ENCODE assay signal across 9 cellular contexts in the genomic region with DNA sequence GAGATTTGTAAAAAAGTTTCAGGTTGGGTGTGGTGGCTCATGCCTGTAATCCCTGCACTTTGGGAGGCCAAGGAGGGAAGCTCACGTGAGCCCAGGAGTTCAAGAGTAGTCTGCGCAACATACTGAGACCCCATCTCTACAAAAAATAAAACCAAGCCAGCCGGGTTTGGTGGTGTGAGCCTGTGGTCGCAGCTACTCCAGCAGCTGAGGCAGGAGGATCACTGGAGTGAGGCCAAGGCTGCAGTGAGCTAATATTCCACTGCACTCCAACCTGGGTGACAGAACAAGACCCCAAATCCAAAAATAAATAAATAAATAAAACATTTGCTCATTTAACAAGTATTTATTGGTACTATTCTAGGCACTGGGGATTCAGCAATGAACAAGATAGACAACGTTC. TPM values are rescaled to one million over a fixed set of nuclear protein-coding genes. Genes with fewer than 3 reads are reported as not detected.
DNase-seq lines count a peak whose midpoint lies in the region; ATAC-seq, FAIRE-seq and TF ChIP-seq lines count a peak whose summit lies in the region.
"Had no signal": no experiment of that assay in that cellular context is flagged by ENCODE, and none has a peak within 500 bp of the region (broad histone marks: within the 10 kb centered on the region; RNA-seq: fewer than 3 reads in every experiment).

No MANE protein-coding gene starts in this region.

- no peak for TF ChIP-seq POLR2A in A549 (IDR thresholded peaks at IDR 0.05; ENCODE audit: low read length)

- H3K4me2 ChIP-seq in A549 = peak overlapping the region; percentile 94
- peak overlapping the region; percentile 99 for H3K4me2 ChIP-seq in GM23248 (ENCODE audit: unreplicated experiment)
- H3K4me2 ChIP-seq in mesendoderm (ENCODE audit: low read length) = no peak overlapping the region

- H3K4me1 ChIP-seq in A549 (peaks cover 25% of the 10 kb centered on the region), GM23248 (ENCODE audit: insufficient read depth) (peaks cover 25% of the 10 kb centered on the region), mesendoderm (ENCODE audit: control insufficient read depth, low read depth, low read length) (no peaks in the 10 kb centered on the region)

- WGBS in A549 (ENCODE audit: missing lambda C conversion rate) = 84% methylated on average over 5 of the region's 5 CpGs
- 51 to 55% methylated on average over 5 of the region's 5 CpGs for WGBS in GM23248 (ENCODE audit: low coverage in 1 of 2, low lambda C conversion rate in 2 of 2, missing lambda C conversion rate in 2 of 2), 2 experiments
- no CpG with 5 or more reads among the region's 5 CpGs for whole genome bisulfite sequencing in mesendoderm (ENCODE audit: extremely low coverage, insufficient coverage, low lambda C conversion rate)

- no peak overlapping the region for H2BK120ac ChIP-seq in mesendoderm (ENCODE audit: low read depth, low read length)

- peak overlapping the region; percentile 99 for H3K4me3 Mint-ChIP-seq in activated CD8-positive, alpha-beta T cell treated with anti-CD3 and anti-CD28 coated beads, Interleukin-2, amount 10 ng/mL, durations not matched to agents 7 days and 5 days

- H3K36me3 ChIP-seq in GM23248 (ENCODE audit: low read depth) (peaks cover 24% of the 10 kb centered on the region), mesendoderm (ENCODE audit: control insufficient read depth, insufficient read depth, low read length) (no peaks in the 10 kb centered on the region)

- H2BK5ac ChIP-seq in mesendoderm (ENCODE audit: low read length) = no peak overlapping the region

- no peak overlapping the region for H2AFZ ChIP-seq in GM23248

- in situ Hi-C loops in GM23248 (cut with MboI) = no loop called here

- TF ChIP-seq RAD21 in A549 (conservative IDR thresholded peaks at IDR 0.05 in 1 of 2, IDR thresholded peaks at IDR 0.05 in 1 of 2) = no peak

- DNase-seq in A549 (ENCODE audit: low read depth in 1 of 2, low spot score in 1 of 2) (no peak), GM23248 (no peak), mesendoderm (no peak), MV-4-11 (lab: John Stamatoyannopoulos, UW) (no peak), NCI-H1092 (lab: John Stamatoyannopoulos, UW) (no peak)
- no peak for DNase-seq in activated CD8-positive, alpha-beta T cell treated with anti-CD3 and anti-CD28 coated beads, Interleukin-2, amount 10 ng/mL, durations not matched to agents 7 days and 5 days
- DNase-seq in stimulated activated naive CD4-positive, alpha-beta T cell (lab: John Stamatoyannopoulos, UW) = no peak
- DNase-seq: dorsolateral prefrontal cortex had no signal

- no peaks in the 10 kb centered on the region for H3K9me3 Mint-ChIP-seq in activated CD8-positive, alpha-beta T cell treated with anti-CD3 and anti-CD28 coated beads, Interleukin-2, amount 10 ng/mL, durations not matched to agents 7 days and 5 days (ENCODE audit: insufficient read depth)

- peaks cover 36% of the 10 kb centered on the region for H3F3A ChIP-seq in GM23248 (ENCODE audit: insufficient read depth)

- POLR2A ChIA-PET in A549 (lab: Yijun Ruan, JAX) = no interaction called here
- POLR2A ChIA-PET in activated CD8-positive, alpha-beta T cell treated with anti-CD3 and anti-CD28 coated beads, Interleukin-2, amount 10 ng/mL, durations not matched to agents 7 days and 5 days (lab: Charles Lee) = interaction anchor here (2.7 to 4.4 kb wide), 3 partner anchors 8 to 29 kb away, joined by 16 to 49 read pairs (median 18); a partner anchor contains a TSS

- CTCF ChIA-PET in A549 (lab: Yijun Ruan, JAX) = interaction anchor here (1.1 to 1.9 kb wide), 3 partner anchors 8 to 34 kb away, joined by 3 to 11 read pairs (median 3); a partner anchor contains a TSS
- CTCF ChIA-PET in activated CD8-positive, alpha-beta T cell treated with anti-CD3 and anti-CD28 coated beads, Interleukin-2, amount 10 ng/mL, durations not matched to agents 7 days and 5 days (lab: Charles Lee) = interaction anchor here (1.3 to 10.3 kb wide), 3 partner anchors 10 to 99 kb away, joined by 3 to 101 read pairs (median 6); a partner anchor contains a TSS

- TF ChIP-seq EP300 in A549 (IDR thresholded peaks at IDR 0.05) = no peak

- H3K18ac ChIP-seq in mesendoderm (ENCODE audit: low read length) = no peak overlapping the region

- ATAC-seq in A549 (no peak), GM18858 (IDR thresholded peaks at IDR 0.05; ENCODE audit: unreplicated experiment) (no peak)
- ATAC-seq in activated CD8-positive, alpha-beta T cell treated with anti-CD3 and anti-CD28 coated beads, Interleukin-2, amount 10 ng/mL, durations not matched to agents 7 days and 5 days = no peak

- H3K27me3 ChIP-seq in GM23248 (replicated peaks; ENCODE audit: insufficient read depth) (no peaks in the 10 kb centered on the region), mesendoderm (ENCODE audit: insufficient read depth, low read length, poor library complexity) (no peaks in the 10 kb centered on the region)
- H3K27me3 ChIP-seq: dorsolateral prefrontal cortex had no signal

- TF ChIP-seq CTCF in A549 (IDR thresholded peaks at IDR 0.05) = no peak

- H3K27ac Mint-ChIP-seq in activated CD8-positive, alpha-beta T cell treated with anti-CD3 and anti-CD28 coated beads, Interleukin-2, amount 10 ng/mL, durations not matched to agents 7 days and 5 days = peak overlapping the region; percentile 62

- peaks cover 42% of the 10 kb centered on the region for H3K36me3 Mint-ChIP-seq in activated CD8-positive, alpha-beta T cell treated with anti-CD3 and anti-CD28 coated beads, Interleukin-2, amount 10 ng/mL, durations not matched to agents 7 days and 5 days (ENCODE audit: low read depth)

- H3K27ac ChIP-seq in A549 = no peak overlapping the region
- 0 out of 2 replicates have a peak overlapping the region, but pooled peaks have one; percentile 72 for H3K27ac ChIP-seq in GM23248
- H3K27ac ChIP-seq in mesendoderm (ENCODE audit: low read depth, low read length) = no peak overlapping the region

- no peak for FAIRE-seq in A549 (lab: Jason Lieb, UNC)

- no peak overlapping the region for H3K56ac ChIP-seq in mesendoderm (ENCODE audit: low read length)

- H2AK5ac ChIP-seq in mesendoderm (ENCODE audit: low read length) = no peak overlapping the region

- H4K8ac ChIP-seq in mesendoderm (ENCODE audit: low read depth, low read length) = no peak overlapping the region

- H3K4me3 ChIP-seq in A549 = no peak overlapping the region
- H3K4me3 ChIP-seq in GM23248 = peak overlapping the region; percentile 83
- no peak overlapping the region for H3K4me3 ChIP-seq in mesendoderm (ENCODE audit: low read length)

- H3K9me3 ChIP-seq in A549 (no peaks in the 10 kb centered on the region), GM23248 (ENCODE audit: low read depth) (no peaks in the 10 kb centered on the region)

- H3K27me3 Mint-ChIP-seq in activated CD8-positive, alpha-beta T cell treated with anti-CD3 and anti-CD28 coated beads, Interleukin-2, amount 10 ng/mL, durations not matched to agents 7 days and 5 days (ENCODE audit: low read depth) = no peaks in the 10 kb centered on the region

- no peak overlapping the region for H2BK15ac ChIP-seq in mesendoderm (replicated peaks; ENCODE audit: low read depth)

- no peak overlapping the region for H3K4ac ChIP-seq in mesendoderm (ENCODE audit: low read depth, low read length)

- no peak overlapping the region for H3K23ac ChIP-seq in mesendoderm (ENCODE audit: low read length)

- H4K20me1 ChIP-seq in GM23248 (ENCODE audit: insufficient read depth) = no peaks in the 10 kb centered on the region

- H3K9me2 ChIP-seq in GM23248 (ENCODE audit: insufficient read depth) = no peaks in the 10 kb centered on the region

- peaks cover 53% of the 10 kb centered on the region for H3K4me1 Mint-ChIP-seq in activated CD8-positive, alpha-beta T cell treated with anti-CD3 and anti-CD28 coated beads, Interleukin-2, amount 10 ng/mL, durations not matched to agents 7 days and 5 days (ENCODE audit: low read depth)

- H3K79me1 ChIP-seq in mesendoderm (ENCODE audit: low read length) = peaks cover 12% of the 10 kb centered on the region

- peak overlapping the region; percentile 87 for H3K9ac ChIP-seq in GM23248
- H3K9ac ChIP-seq in mesendoderm (ENCODE audit: low read length) = peak overlapping the region; percentile 40

- peaks cover 97% of the 10 kb centered on the region for H3K79me2 ChIP-seq in GM23248 (ENCODE audit: insufficient read depth)
- peaks cover 24% of the 10 kb centered on the region for H3K79me2 ChIP-seq in mesendoderm (ENCODE audit: control insufficient read depth, insufficient read depth, low read length)

- no peak overlapping the region for H4K5ac ChIP-seq in mesendoderm (ENCODE audit: low read length)

RNA-seq across cellular contexts. Expression of a gene that starts 1.5 kb away (rescaled TPM):
- polyA plus RNA-seq in A549 (2011; rRNA removed) (67.2 and 75.4 TPM in 2 replicates), A549 (2017; fragmentation: RNase III; extraction: RNeasy Plus Mini Kit Qiagen cat#74134 plus additional on column Dnase treatment) (75.2 to 83.1 TPM (median 80.6 TPM) in 3 replicates), GM23248 (2016; fragmentation: Nextera tagmentation; extraction: Ambion mirVana) (66.3 and 73.0 TPM in 2 replicates)
- polyA plus RNA-seq in A549 (2012; cell fraction: cytosol; rRNA removed) = 68.7 and 75.5 TPM in 2 replicates
- 17.1 and 21.1 TPM in 2 replicates for polyA plus RNA-seq in A549 (2012; cell fraction: nucleus; rRNA removed)
- 5.2 and 5.7 TPM in 2 replicates for polyA minus RNA-seq in A549 (2011; rRNA and poly(A)+ RNA removed)
- 23.1 and 26.9 TPM in 2 replicates for total RNA-seq in GM23248 (2014; rRNA removed; shearing (Covaris generic))
- 10 to 100 TPM; 33.0 to 35.3 TPM for total RNA-seq in activated CD8-positive, alpha-beta T cell treated with anti-CD3 and anti-CD28 coated beads, Interleukin-2, amount 10 ng/mL, durations not matched to agents 7 days and 5 days
- polyA plus RNA-seq in mesendoderm (2013, experiment 1 of 2) = 149 TPM
- polyA plus RNA-seq in mesendoderm (2013, experiment 2 of 2) = 149 TPM

RNA-seq across cellular contexts. Expression of a gene that starts 5.1 kb away (rescaled TPM):
- polyA plus RNA-seq in A549 (2011; rRNA removed) = 24.3 and 31.7 TPM in 2 replicates
- polyA plus RNA-seq in A549 (2012; cell fraction: cytosol; rRNA removed) = 49.3 and 68.4 TPM in 2 replicates
- 177 and 309 TPM in 2 replicates for polyA plus RNA-seq in A549 (2012; cell fraction: nucleus; rRNA removed)
- 33.9 to 44.5 TPM (median 43.0 TPM) in 3 replicates for polyA plus RNA-seq in A549 (2017; fragmentation: RNase III; extraction: RNeasy Plus Mini Kit Qiagen cat#74134 plus additional on column Dnase treatment)
- polyA minus RNA-seq in A549 (2011; rRNA and poly(A)+ RNA removed) = 65.0 and 70.7 TPM in 2 replicates
- 44.4 and 61.5 TPM in 2 replicates for total RNA-seq in GM23248 (2014; rRNA removed; shearing (Covaris generic))
- 24.3 and 25.5 TPM in 2 replicates for polyA plus RNA-seq in GM23248 (2016; fragmentation: Nextera tagmentation; extraction: Ambion mirVana)
- 10 to 100 TPM; 58.3 to 69.3 TPM for total RNA-seq in activated CD8-positive, alpha-beta T cell treated with anti-CD3 and anti-CD28 coated beads, Interleukin-2, amount 10 ng/mL, durations not matched to agents 7 days and 5 days
- 20.4 TPM for polyA plus RNA-seq in mesendoderm (2013, experiment 1 of 2)
- polyA plus RNA-seq in mesendoderm (2013, experiment 2 of 2) = 22.1 TPM

RNA-seq across cellular contexts. Expression of a gene that starts 31.1 kb away (rescaled TPM):
- 11.2 and 12.7 TPM in 2 replicates for polyA plus RNA-seq in A549 (2011; rRNA removed)
- polyA plus RNA-seq in A549 (2012; cell fraction: cytosol; rRNA removed) = 8.4 and 12.9 TPM in 2 replicates
- polyA plus RNA-seq in A549 (2012; cell fraction: nucleus; rRNA removed) = 22.3 and 28.8 TPM in 2 replicates
- 11.7 to 14.9 TPM (median 14.2 TPM) in 3 replicates for polyA plus RNA-seq in A549 (2017; fragmentation: RNase III; extraction: RNeasy Plus Mini Kit Qiagen cat#74134 plus additional on column Dnase treatment)
- 20.1 and 22.9 TPM in 2 replicates for polyA minus RNA-seq in A549 (2011; rRNA and poly(A)+ RNA removed)
- total RNA-seq in GM23248 (2014; rRNA removed; shearing (Covaris generic)) = 26.8 and 50.0 TPM in 2 replicates
- 27.4 and 30.9 TPM in 2 replicates for polyA plus RNA-seq in GM23248 (2016; fragmentation: Nextera tagmentation; extraction: Ambion mirVana)
- total RNA-seq in activated CD8-positive, alpha-beta T cell treated with anti-CD3 and anti-CD28 coated beads, Interleukin-2, amount 10 ng/mL, durations not matched to agents 7 days and 5 days = 10 to 100 TPM; 60.7 to 61.1 TPM
- polyA plus RNA-seq in mesendoderm (2013, experiment 1 of 2) = 7.4 TPM
- 8.0 TPM for polyA plus RNA-seq in mesendoderm (2013, experiment 2 of 2)

RNA-seq across cellular contexts. Expression of a gene that starts 36.1 kb away (rescaled TPM):
- 84.7 and 121 TPM in 2 replicates for polyA plus RNA-seq in A549 (2011; rRNA removed)
- 44.8 and 58.3 TPM in 2 replicates for polyA plus RNA-seq in A549 (2012; cell fraction: cytosol; rRNA removed)
- 121 and 134 TPM in 2 replicates for polyA plus RNA-seq in A549 (2012; cell fraction: nucleus; rRNA removed)
- 52.6 to 54.3 TPM (median 54.1 TPM) in 3 replicates for polyA plus RNA-seq in A549 (2017; fragmentation: RNase III; extraction: RNeasy Plus Mini Kit Qiagen cat#74134 plus additional on column Dnase treatment)
- 139 and 162 TPM in 2 replicates for polyA minus RNA-seq in A549 (2011; rRNA and poly(A)+ RNA removed)
- total RNA-seq in GM23248 (2014; rRNA removed; shearing (Covaris generic)) = 75.6 and 87.1 TPM in 2 replicates
- polyA plus RNA-seq in GM23248 (2016; fragmentation: Nextera tagmentation; extraction: Ambion mirVana) = 30.6 and 31.4 TPM in 2 replicates
- total RNA-seq in activated CD8-positive, alpha-beta T cell treated with anti-CD3 and anti-CD28 coated beads, Interleukin-2, amount 10 ng/mL, durations not matched to agents 7 days and 5 days = 10 to 100 TPM; 88.9 to 94.6 TPM
- 31.2 TPM for polyA plus RNA-seq in mesendoderm (2013, experiment 1 of 2)
- polyA plus RNA-seq in mesendoderm (2013, experiment 2 of 2) = 32.6 TPM
